In genomic region chr1:89701746-89702241, GRCh38 we compare ENCODE assay signal across 1 cellular context.
TF ChIP-seq lines count a peak whose summit lies in the region.

No MANE protein-coding gene starts in this region.

TF ChIP-seq in WTC11, 78 proteins besides CTCF, POLR2A, EP300 and RAD21 (continued from another document):
- TF ChIP-seq FOXP4 (CRISPR knock-in tag; IDR thresholded peaks at IDR 0.05) (no peak), NR1H2 (CRISPR knock-in tag; IDR thresholded peaks at IDR 0.05) (no peak), ATF1 (CRISPR knock-in tag; IDR thresholded peaks at IDR 0.05) (no peak), ZSCAN18 (CRISPR knock-in tag; IDR thresholded peaks at IDR 0.05) (no peak)
